In genomic region chr20:53707341-53708102, GRCh38 we compare ENCODE assay signal across 8 cellular contexts.
DNase-seq lines count a peak whose midpoint lies in the region; ATAC-seq, FAIRE-seq and TF ChIP-seq lines count a peak whose summit lies in the region.

No MANE protein-coding gene starts in this region.

- H3K36me3 ChIP-seq in BE2C: no peaks in the 10 kb centered on the region

- FAIRE-seq in GM18507 (lab: Jason Lieb, UNC): peak; percentile 75

- peaks cover 3% of the 10 kb centered on the region for H3K4me1 ChIP-seq in BE2C

- H3K27me3 ChIP-seq in BE2C: no peaks in the 10 kb centered on the region

- H3K4me3 ChIP-seq in choroid plexus epithelial cell (ENCODE audit: low read depth, low read length): no peak overlapping the region
- no peak overlapping the region for H3K4me3 ChIP-seq in skeletal muscle cell (ENCODE audit: low read depth, low read length)
- H3K4me3 ChIP-seq in BE2C (ENCODE audit: low read depth, low read length): no peak overlapping the region

- H3K9me3 ChIP-seq in BE2C: no peaks in the 10 kb centered on the region

- peak; percentile 31 for ATAC-seq in HG02610 (IDR thresholded peaks at IDR 0.05; ENCODE audit: unreplicated experiment)

- TF ChIP-seq CTCF in choroid plexus epithelial cell (conservative IDR thresholded peaks at IDR 0.05; ENCODE audit: low read depth, low read length): no peak
- no peak for TF ChIP-seq CTCF in BE2C (IDR thresholded peaks at IDR 0.05; ENCODE audit: low read depth, low read length)

- no peak for DNase-seq in GM18507 (ENCODE audit: extremely low spot score, insufficient read length, low read depth)
- peak; percentile 71 for DNase-seq in NOMO-1 treated with DMSO at 0.1 percent for 48 hours (lab: John Stamatoyannopoulos, UW; ENCODE audit: unreplicated experiment)
- DNase-seq in choroid plexus epithelial cell (ENCODE audit: low read depth): peak; percentile 42
- peak; percentile 32 for DNase-seq in skeletal muscle cell (ENCODE audit: low read depth)
- no peak for DNase-seq in DMS53 treated with DMSO at 0.1 percent for 48 hours (lab: John Stamatoyannopoulos, UW; ENCODE audit: unreplicated experiment)
- DNase-seq in SK-N-DZ (ENCODE audit: low spot score): no peak
- DNase-seq in BE2C: no peak

Comparison
In these comparisons a context has a peak if more than half of its experiments do, and no peak if none do; other contexts are left out.
1. DNase-seq: peak in NOMO-1 treated with DMSO at 0.1 percent for 48 hours (single experiment), choroid plexus epithelial cell (single experiment) and skeletal muscle cell (single experiment); none in GM18507 (single experiment), DMS53 treated with DMSO at 0.1 percent for 48 hours (single experiment), SK-N-DZ (single experiment) and BE2C (single experiment).